In the genomic region with DNA sequence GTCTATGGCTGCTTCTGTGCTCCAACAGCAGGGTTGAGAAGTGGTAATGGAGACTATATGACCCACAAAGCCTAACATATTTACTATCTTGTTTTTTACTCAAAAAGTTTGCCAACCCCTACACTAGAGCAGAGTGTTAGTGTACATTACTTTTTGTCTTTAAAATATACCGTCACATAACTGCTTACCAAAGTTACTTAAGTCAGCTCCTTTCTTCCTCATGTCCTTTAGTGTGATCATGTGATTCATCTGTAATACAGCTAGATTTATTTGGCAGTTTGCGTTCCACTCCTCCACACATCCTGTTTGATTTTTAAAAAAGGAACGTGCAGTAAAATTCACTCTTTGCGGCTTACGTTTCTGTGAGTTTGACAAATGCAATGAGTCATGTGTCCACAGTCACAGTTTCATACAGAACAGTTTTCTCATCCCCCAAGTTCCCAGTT, we compare ENCODE assay signal across 8 cellular contexts.
DNase-seq lines count a peak whose midpoint lies in the region; ATAC-seq, FAIRE-seq and TF ChIP-seq lines count a peak whose summit lies in the region.

No MANE protein-coding gene starts in this region.

- peak overlapping the region in 5 of 7 donors; percentile 9 to 87 (median 58) for H3K27ac Mint-ChIP-seq in CD4-positive, alpha-beta memory T cell
- H3K27ac Mint-ChIP-seq in activated T-helper 1 cell treated with anti-CD3 and anti-CD28 coated beads, Interleukin-12 subunit alpha, Interleukin-12 subunit beta, Interleukin-2, Interleukin-4 antibody, amounts not matched to agents 30 ng/mL and 10 ng/mL and 1 ng/mL, durations not matched to agents 14 hours and 24 hours and 36 hours = peak overlapping the region; percentile 18

- no peaks in the 10 kb centered on the region for H3K27me3 ChIP-seq in CD4-positive, alpha-beta memory T cell (ENCODE audit: insufficient read depth, low read length)

- intact Hi-C loops in CD4-positive, alpha-beta memory T cell (cut with micrococcal nuclease) = no loop called here
- intact Hi-C loops in activated T-helper 1 cell treated with anti-CD3 and anti-CD28 coated beads, Interleukin-12 subunit alpha, Interleukin-12 subunit beta, Interleukin-2, Interleukin-4 antibody, amounts not matched to agents 30 ng/mL and 10 ng/mL and 1 ng/mL, durations not matched to agents 14 hours and 24 hours and 36 hours (cut with micrococcal nuclease) = loop anchor here (1.0 to 5.0 kb wide), 6 partner anchors 33 to 667 kb away; partner anchors contain the start of gene SNCA

- H3K27ac ChIP-seq in CD4-positive, alpha-beta memory T cell (ENCODE audit: low read depth, low read length) = no peak overlapping the region

- H3K4me3 Mint-ChIP-seq in CD4-positive, alpha-beta memory T cell = peak overlapping the region; percentile 13 to 66 (median 53)
- H3K4me3 Mint-ChIP-seq in activated T-helper 1 cell treated with anti-CD3 and anti-CD28 coated beads, Interleukin-12 subunit alpha, Interleukin-12 subunit beta, Interleukin-2, Interleukin-4 antibody, amounts not matched to agents 30 ng/mL and 10 ng/mL and 1 ng/mL, durations not matched to agents 14 hours and 24 hours and 36 hours = peak overlapping the region; percentile 16

- no peaks in the 10 kb centered on the region for H3K36me3 ChIP-seq in CD4-positive, alpha-beta memory T cell (ENCODE audit: insufficient read depth, low read length)

- H3K9me3 Mint-ChIP-seq in CD4-positive, alpha-beta memory T cell = no peaks in the 10 kb centered on the region
- no peaks in the 10 kb centered on the region for H3K9me3 Mint-ChIP-seq in activated T-helper 1 cell treated with anti-CD3 and anti-CD28 coated beads, Interleukin-12 subunit alpha, Interleukin-12 subunit beta, Interleukin-2, Interleukin-4 antibody, amounts not matched to agents 30 ng/mL and 10 ng/mL and 1 ng/mL, durations not matched to agents 14 hours and 24 hours and 36 hours

- peak; percentile 5 to 45 (median 17) for DNase-seq in CD4-positive, alpha-beta memory T cell
- peak; percentile 19 for DNase-seq in activated T-helper 1 cell treated with anti-CD3 and anti-CD28 coated beads, Interleukin-12 subunit alpha, Interleukin-12 subunit beta, Interleukin-2, Interleukin-4 antibody, amounts not matched to agents 30 ng/mL and 10 ng/mL and 1 ng/mL, durations not matched to agents 14 hours and 24 hours and 36 hours (ENCODE audit: low spot score)
- DNase-seq in iris pigment epithelial cell (ENCODE audit: low read depth) = peak; percentile 96
- no peak for DNase-seq in HEK293T (ENCODE audit: extremely low spot score)
- no peak for DNase-seq in frontal cortex (ENCODE audit: low spot score in 2 of 2)
- no peak for DNase-seq in DMS153 treated with DMSO at 0.1 percent for 48 hours (lab: John Stamatoyannopoulos, UW; ENCODE audit: unreplicated experiment)

- POLR2A ChIA-PET in CD4-positive, alpha-beta memory T cell (lab: Charles Lee; ENCODE audit: partially characterized antibody) = interaction anchor here (1.0 to 1.7 kb wide), 3 partner anchors 9 to 175 kb away, joined by 3 to 4 read pairs (median 3); no protein-coding TSS in a partner anchor
- POLR2A ChIA-PET in HEK293T (lab: Yijun Ruan, JAX) = no interaction called here

- peaks cover 15% of the 10 kb centered on the region for H3K4me1 ChIP-seq in CD4-positive, alpha-beta memory T cell (ENCODE audit: insufficient read depth, low read length)

- H3K9me3 ChIP-seq in CD4-positive, alpha-beta memory T cell (ENCODE audit: control insufficient read depth in 1 of 2, low read length in 2 of 2) = no peaks in the 10 kb centered on the region

- H3K36me3 Mint-ChIP-seq in CD4-positive, alpha-beta memory T cell = no peaks in the 10 kb centered on the region
- H3K36me3 Mint-ChIP-seq in activated T-helper 1 cell treated with anti-CD3 and anti-CD28 coated beads, Interleukin-12 subunit alpha, Interleukin-12 subunit beta, Interleukin-2, Interleukin-4 antibody, amounts not matched to agents 30 ng/mL and 10 ng/mL and 1 ng/mL, durations not matched to agents 14 hours and 24 hours and 36 hours (ENCODE audit: low read depth) = no peaks in the 10 kb centered on the region

- ATAC-seq in GM21367 (IDR thresholded peaks at IDR 0.05; ENCODE audit: unreplicated experiment) (peak; percentile 86), HG03571 (IDR thresholded peaks at IDR 0.05; ENCODE audit: unreplicated experiment) (peak; percentile 81)

- H3K27me3 Mint-ChIP-seq in CD4-positive, alpha-beta memory T cell = no peaks in the 10 kb centered on the region
- H3K27me3 Mint-ChIP-seq in activated T-helper 1 cell treated with anti-CD3 and anti-CD28 coated beads, Interleukin-12 subunit alpha, Interleukin-12 subunit beta, Interleukin-2, Interleukin-4 antibody, amounts not matched to agents 30 ng/mL and 10 ng/mL and 1 ng/mL, durations not matched to agents 14 hours and 24 hours and 36 hours (ENCODE audit: insufficient read depth) = no peaks in the 10 kb centered on the region

- FAIRE-seq in frontal cortex (lab: Jason Lieb, UNC) = no peak

- peaks cover 8 to 22% (median 18%) of the 10 kb centered on the region in 4 donors for H3K4me1 Mint-ChIP-seq in CD4-positive, alpha-beta memory T cell
- peaks cover 21% of the 10 kb centered on the region for H3K4me1 Mint-ChIP-seq in activated T-helper 1 cell treated with anti-CD3 and anti-CD28 coated beads, Interleukin-12 subunit alpha, Interleukin-12 subunit beta, Interleukin-2, Interleukin-4 antibody, amounts not matched to agents 30 ng/mL and 10 ng/mL and 1 ng/mL, durations not matched to agents 14 hours and 24 hours and 36 hours (ENCODE audit: low read depth)

- CTCF ChIA-PET in CD4-positive, alpha-beta memory T cell (lab: Charles Lee; ENCODE audit: partially characterized antibody) = no interaction called here
- CTCF ChIA-PET in HEK293T (lab: Yijun Ruan, JAX) = interaction anchor here (0.7 kb wide), 1 partner anchor 81 kb away, joined by 3 read pairs; no protein-coding TSS in a partner anchor

- H3K4me3 ChIP-seq in CD4-positive, alpha-beta memory T cell (ENCODE audit: low read length in 2 of 2) = peak overlapping the region in 1 of 2 donors; percentile 19

TF ChIP-seq in HEK293T, 16 proteins besides CTCF, POLR2A, EP300 and RAD21:
- TF ChIP-seq BHLHE40 (IDR thresholded peaks at IDR 0.05; ENCODE audit: borderline replicate concordance) = no peak
- TF ChIP-seq L3MBTL2 (conservative IDR thresholded peaks at IDR 0.05) = no peak
- no peak for TF ChIP-seq LEF1 (IDR thresholded peaks at IDR 0.05; ENCODE audit: borderline replicate concordance)
- TF ChIP-seq ARNT (IDR thresholded peaks at IDR 0.05) = no peak
- TF ChIP-seq HDGF (IDR thresholded peaks at IDR 0.05; ENCODE audit: borderline replicate concordance) = no peak
- no peak for TF ChIP-seq SP1 (IDR thresholded peaks at IDR 0.05)
- no peak for TF ChIP-seq NFRKB (IDR thresholded peaks at IDR 0.05)

Comparison
In these comparisons a context has a peak if more than half of its experiments do, and no peak if none do; other contexts are left out.
1. DNase-seq: peak in CD4-positive, alpha-beta memory T cell (5 of 5), activated T-helper 1 cell treated with anti-CD3 and anti-CD28 coated beads, Interleukin-12 subunit alpha, Interleukin-12 subunit beta, Interleukin-2, Interleukin-4 antibody, amounts not matched to agents 30 ng/mL and 10 ng/mL and 1 ng/mL, durations not matched to agents 14 hours and 24 hours and 36 hours (single experiment) and iris pigment epithelial cell (single experiment); none in HEK293T (single experiment), frontal cortex (0 of 2) and DMS153 treated with DMSO at 0.1 percent for 48 hours (single experiment).